In the genomic region with DNA sequence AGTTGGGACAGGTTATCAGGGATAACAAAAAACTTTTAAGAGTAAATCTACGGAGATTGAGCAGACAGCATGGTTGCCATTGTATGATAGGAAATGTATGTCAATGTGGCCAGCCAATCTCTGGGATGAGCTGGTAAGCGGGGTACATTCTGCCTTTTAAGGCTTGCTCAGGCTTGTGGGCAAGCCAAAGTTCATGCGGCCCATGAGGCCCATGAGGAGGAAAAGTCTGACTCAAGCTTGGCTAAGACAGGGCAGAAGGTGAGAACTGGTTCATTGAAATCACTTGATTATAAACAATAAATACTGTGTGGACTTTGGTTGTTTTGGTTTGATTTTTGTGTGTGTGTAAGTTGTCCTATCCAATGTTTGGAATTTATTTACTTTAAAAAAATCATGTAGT, we compare ENCODE assay signal across 30 cellular contexts.
"Had no signal": no experiment of that assay in that cellular context is flagged by ENCODE, and none has a peak within 500 bp of the region (broad histone marks: within the 10 kb centered on the region; RNA-seq: fewer than 3 reads in every experiment).

No MANE protein-coding gene starts in this region.

- H3K27ac ChIP-seq: brain microvascular endothelial cell, coronary artery, dorsolateral prefrontal cortex, heart left ventricle had no signal

- H3K36me3 Mint-ChIP-seq: activated naive CD4-positive, alpha-beta T cell treated with anti-CD3 and anti-CD28 coated beads, Interleukin-2, amount 10 ng/mL, durations not matched to agents 7 days and 5 days; activated naive CD8-positive, alpha-beta T cell had no signal

- H3K4me3 Mint-ChIP-seq: activated CD4-positive, alpha-beta memory T cell treated with anti-CD3 and anti-CD28 coated beads, Interleukin-2, amount 10 ng/mL, durations not matched to agents 7 days and 5 days; activated CD4-positive, alpha-beta T cell treated with anti-CD3 and anti-CD28 coated beads for 36 hours; activated CD4-positive, alpha-beta T cell treated with anti-CD3 and anti-CD28 coated beads, Interleukin-2, amount 10 ng/mL, durations not matched to agents 24 days and 14 days; activated naive CD4-positive, alpha-beta T cell treated with anti-CD3 and anti-CD28 coated beads, Interleukin-2, amount 10 ng/mL, durations not matched to agents 7 days and 5 days; activated naive CD8-positive, alpha-beta T cell; activated T-cell treated with anti-CD3 and anti-CD28 coated beads, Interleukin-2, amount 50 U/mL, for 24 hours; activated T-cell treated with anti-CD3 and anti-CD28 coated beads, Interleukin-2, amount 50 U/mL, for 72 hours; central memory CD8-positive, alpha-beta T cell; dendritic cell treated with granulocyte-macrophage colony-stimulating factor and Interleukin-4, amounts not matched to agents 40 ng/mL and 50 ng/mL, for 4 days; endodermal cell had no signal

- H3K27me3 Mint-ChIP-seq: activated CD4-positive, alpha-beta memory T cell treated with anti-CD3 and anti-CD28 coated beads, Interleukin-2, amount 10 ng/mL, durations not matched to agents 7 days and 5 days; activated CD4-positive, alpha-beta T cell treated with anti-CD3 and anti-CD28 coated beads for 36 hours; activated CD4-positive, alpha-beta T cell treated with anti-CD3 and anti-CD28 coated beads, Interleukin-2, amount 10 ng/mL, durations not matched to agents 24 days and 14 days; activated naive CD4-positive, alpha-beta T cell treated with anti-CD3 and anti-CD28 coated beads, Interleukin-2, amount 10 ng/mL, durations not matched to agents 7 days and 5 days; activated naive CD8-positive, alpha-beta T cell; activated T-cell treated with anti-CD3 and anti-CD28 coated beads, Interleukin-2, amount 50 U/mL, for 24 hours; central memory CD8-positive, alpha-beta T cell; dendritic cell treated with granulocyte-macrophage colony-stimulating factor and Interleukin-4, amounts not matched to agents 40 ng/mL and 50 ng/mL, for 4 days had no signal

- H3K4me1 Mint-ChIP-seq: activated CD4-positive, alpha-beta memory T cell treated with anti-CD3 and anti-CD28 coated beads, Interleukin-2, amount 10 ng/mL, durations not matched to agents 7 days and 5 days; activated CD4-positive, alpha-beta T cell treated with anti-CD3 and anti-CD28 coated beads for 36 hours; activated CD4-positive, alpha-beta T cell treated with anti-CD3 and anti-CD28 coated beads, Interleukin-2, amount 10 ng/mL, durations not matched to agents 24 days and 14 days; activated naive CD4-positive, alpha-beta T cell treated with anti-CD3 and anti-CD28 coated beads, Interleukin-2, amount 10 ng/mL, durations not matched to agents 7 days and 5 days; central memory CD8-positive, alpha-beta T cell had no signal

- H3K4me3 ChIP-seq: coronary artery, dorsolateral prefrontal cortex, heart left ventricle had no signal

- H3K27ac Mint-ChIP-seq: activated CD4-positive, alpha-beta memory T cell treated with anti-CD3 and anti-CD28 coated beads, Interleukin-2, amount 10 ng/mL, durations not matched to agents 7 days and 5 days; activated CD4-positive, alpha-beta T cell treated with anti-CD3 and anti-CD28 coated beads for 36 hours; activated CD4-positive, alpha-beta T cell treated with anti-CD3 and anti-CD28 coated beads, Interleukin-2, amount 10 ng/mL, durations not matched to agents 24 days and 14 days; activated naive CD4-positive, alpha-beta T cell treated with anti-CD3 and anti-CD28 coated beads, Interleukin-2, amount 10 ng/mL, durations not matched to agents 7 days and 5 days; activated naive CD8-positive, alpha-beta T cell; activated T-cell treated with anti-CD3 and anti-CD28 coated beads, Interleukin-2, amount 50 U/mL, for 24 hours; activated T-cell treated with anti-CD3 and anti-CD28 coated beads, Interleukin-2, amount 50 U/mL, for 72 hours; dendritic cell treated with granulocyte-macrophage colony-stimulating factor and Interleukin-4, amounts not matched to agents 40 ng/mL and 50 ng/mL, for 4 days; endodermal cell had no signal

- H3K4me1 ChIP-seq: heart left ventricle had no signal

- H3K9me3 Mint-ChIP-seq: endodermal cell had no signal

- DNase-seq: activated CD4-positive, alpha-beta memory T cell treated with anti-CD3 and anti-CD28 coated beads, Interleukin-2, amount 10 ng/mL, durations not matched to agents 7 days and 5 days; activated CD4-positive, alpha-beta T cell treated with anti-CD3 and anti-CD28 coated beads for 36 hours; activated CD4-positive, alpha-beta T cell treated with anti-CD3 and anti-CD28 coated beads, Interleukin-2, amount 10 ng/mL, durations not matched to agents 24 days and 14 days; activated CD4-positive, CD25-positive, alpha-beta regulatory T cell; activated CD4-positive, CD25-positive, alpha-beta regulatory T cell treated with anti-CD3 and anti-CD28 coated beads, Interleukin-2, amount 50 U/mL, for 72 hours; activated CD8-positive, alpha-beta memory T cell treated with anti-CD3 and anti-CD28 coated beads, Interleukin-2, amount 50 U/mL, for 48 hours; activated gamma-delta T cell; activated naive CD4-positive, alpha-beta T cell; activated naive CD4-positive, alpha-beta T cell treated with anti-CD3 and anti-CD28 coated beads, Interleukin-2, amount 10 ng/mL, durations not matched to agents 7 days and 5 days; activated T-cell treated with anti-CD3 and anti-CD28 coated beads for 4 hours; activated T-cell treated with anti-CD3 and anti-CD28 coated beads, Interleukin-2, amount 50 U/mL, for 24 hours; activated T-cell treated with anti-CD3 and anti-CD28 coated beads, Interleukin-2, amount 50 U/mL, for 72 hours; amniotic stem cell; anterior cingulate cortex; brain microvascular endothelial cell; dorsolateral prefrontal cortex; effector memory CD4-positive, alpha-beta T cell; endodermal cell; foreskin fibroblast; glutamatergic neuron; heart left ventricle; T-helper 2 cell had no signal

- H3K36me3 ChIP-seq: brain microvascular endothelial cell, heart left ventricle had no signal

- ATAC-seq: activated CD4-positive, alpha-beta T cell treated with anti-CD3 and anti-CD28 coated beads for 36 hours; activated T-cell treated with anti-CD3 and anti-CD28 coated beads, Interleukin-2, amount 50 U/mL, for 72 hours; esophagus mucosa; heart left ventricle had no signal

- FAIRE-seq: astrocyte, bronchial epithelial cell, frontal cortex had no signal

- H3K27me3 ChIP-seq: brain microvascular endothelial cell, dorsolateral prefrontal cortex, heart left ventricle had no signal
